ENCODE assay signal across 19 cellular contexts in the genomic region with DNA sequence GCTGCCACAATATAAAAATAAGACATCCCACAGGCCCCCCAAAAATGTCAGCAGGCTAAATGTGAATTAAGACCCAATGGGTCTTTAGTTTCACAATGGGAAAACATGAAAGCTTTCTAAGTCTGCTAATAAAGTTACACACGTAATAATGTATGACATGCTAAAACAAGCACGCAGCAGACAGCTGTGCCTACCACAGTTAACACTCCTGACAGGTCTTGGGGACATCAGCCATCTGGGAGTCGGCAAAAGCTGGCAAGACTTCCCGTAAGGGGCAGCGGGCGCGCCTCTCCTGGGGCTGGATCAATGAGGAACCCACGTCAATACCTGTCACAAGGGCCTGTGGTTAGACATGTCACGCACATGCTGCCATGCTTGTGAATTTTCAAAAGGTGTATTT. TPM values are rescaled to one million over a fixed set of nuclear protein-coding genes. Genes with fewer than 3 reads are reported as not detected.
DNase-seq lines count a peak whose midpoint lies in the region; ATAC-seq and TF ChIP-seq lines count a peak whose summit lies in the region.
"Had no signal": no experiment of that assay in that cellular context is flagged by ENCODE, and none has a peak within 500 bp of the region (broad histone marks: within the 10 kb centered on the region; RNA-seq: fewer than 3 reads in every experiment).

No MANE protein-coding gene starts in this region.

- H3K4me3 ChIP-seq in breast epithelium (no peak overlapping the region), coronary artery (no peak overlapping the region), neutrophil (ENCODE audit: low read depth in 1 of 2, low read length in 1 of 2) (peak overlapping the region in 1 of 2 experiments; percentile 18), upper lobe of left lung (no peak overlapping the region)
- H3K4me3 ChIP-seq: ovary had no signal

- no peak for ATAC-seq in upper lobe of left lung (ENCODE audit: low FRiP score in 2 of 2)
- no peak for ATAC-seq in GM18868 (IDR thresholded peaks at IDR 0.05; ENCODE audit: unreplicated experiment)
- ATAC-seq: PC-3 had no signal

- TF ChIP-seq POLR2A in breast epithelium (IDR thresholded peaks at IDR 0.05) (no peak), upper lobe of left lung (IDR thresholded peaks at IDR 0.05) (no peak)

- H3K9me3 ChIP-seq in breast epithelium: no peaks in the 10 kb centered on the region
- no peaks in the 10 kb centered on the region for H3K9me3 ChIP-seq in neutrophil
- H3K9me3 ChIP-seq in upper lobe of left lung: no peaks in the 10 kb centered on the region
- H3K9me3 ChIP-seq: ovary, SK-N-SH had no signal

- DNase-seq in breast epithelium (ENCODE audit: low spot score in 2 of 2): no peak
- DNase-seq in MCF 10A (ENCODE audit: unreplicated experiment): no peak
- no peak for DNase-seq in coronary artery (ENCODE audit: low spot score)
- peak in 1 of 2 donors; percentile 47 for DNase-seq in upper lobe of left lung
- DNase-seq in GF-D8 (lab: John Stamatoyannopoulos, UW): no peak
- no peak for DNase-seq in A172 (ENCODE audit: low spot score)
- DNase-seq: ACHN; activated CD4-positive, alpha-beta T cell treated with anti-CD3 and anti-CD28 coated beads for 1 hour; DND-41; H9; mesenchymal stem cell; NCI-H1092 treated with DMSO at 0.1 percent for 48 hours; ovary; PC-3; SK-N-SH; T1000 had no signal

- peak overlapping the region; percentile 40 to 59 for H3K27ac ChIP-seq in breast epithelium
- H3K27ac ChIP-seq in coronary artery: peak overlapping the region; percentile 85 to 92
- peak overlapping the region; percentile 97 for H3K27ac ChIP-seq in neutrophil
- peak overlapping the region; percentile 55 to 85 (median 68) for H3K27ac ChIP-seq in upper lobe of left lung
- H3K27ac ChIP-seq: ovary had no signal

- no peak for TF ChIP-seq EP300 in upper lobe of left lung (IDR thresholded peaks at IDR 0.05)

- H3K4me1 ChIP-seq in breast epithelium: peaks cover 7 to 18% of the 10 kb centered on the region in 2 donors
- peaks cover 100% of the 10 kb centered on the region in 2 experiments for H3K4me1 ChIP-seq in neutrophil (ENCODE audit: control insufficient read depth in 1 of 2, insufficient read depth in 1 of 2, low read depth in 1 of 2, low read length in 1 of 2)
- peaks cover 34 to 67% (median 37%) of the 10 kb centered on the region in 4 donors for H3K4me1 ChIP-seq in upper lobe of left lung

- H3K36me3 ChIP-seq in breast epithelium (no peaks in the 10 kb centered on the region), neutrophil (no peaks in the 10 kb centered on the region), upper lobe of left lung (no peaks in the 10 kb centered on the region)
- H3K36me3 ChIP-seq: ovary had no signal

- peaks cover 30% of the 10 kb centered on the region for H3K4me1 Mint-ChIP-seq in MCF 10A (ENCODE audit: insufficient read depth, unreplicated experiment)

- no peak overlapping the region for H3K27ac Mint-ChIP-seq in MCF 10A (ENCODE audit: low read depth, unreplicated experiment)
- H3K27ac Mint-ChIP-seq: CD8-positive, alpha-beta memory T cell had no signal

- H3K27me3 ChIP-seq in breast epithelium (no peaks in the 10 kb centered on the region), neutrophil (no peaks in the 10 kb centered on the region), upper lobe of left lung (no peaks in the 10 kb centered on the region)
- H3K27me3 ChIP-seq: ovary had no signal

- no peak overlapping the region for H3K4me3 Mint-ChIP-seq in MCF 10A (ENCODE audit: unreplicated experiment)
- H3K4me3 Mint-ChIP-seq: CD8-positive, alpha-beta memory T cell; H9 had no signal

- CTCF ChIA-PET in MCF 10A (lab: Yijun Ruan, JAX): interaction anchor here (0.9 to 1.4 kb wide), 3 partner anchors 23 to 68 kb away, joined by 3 read pairs; no protein-coding TSS in a partner anchor

- peaks cover 17% of the 10 kb centered on the region for H3K36me3 Mint-ChIP-seq in MCF 10A (ENCODE audit: insufficient read depth, unreplicated experiment)
- H3K36me3 Mint-ChIP-seq: CD8-positive, alpha-beta memory T cell had no signal

- no TSS peak for BruUV-seq in MCF 10A (replicated peaks; lab: Mats Ljungman, UMichigan)

- no peaks in the 10 kb centered on the region for H3K27me3 Mint-ChIP-seq in MCF 10A (ENCODE audit: insufficient read depth, unreplicated experiment)

- WGBS in upper lobe of left lung, 2 donors: 77 to 89% methylated on average over 9 of the region's 9 CpGs

- H3K9me3 Mint-ChIP-seq in MCF 10A (ENCODE audit: unreplicated experiment): no peaks in the 10 kb centered on the region
- H3K9me3 Mint-ChIP-seq: CD8-positive, alpha-beta memory T cell; H9 had no signal

- no peak for TF ChIP-seq CTCF in breast epithelium (IDR thresholded peaks at IDR 0.05)
- no peak for TF ChIP-seq CTCF in MCF 10A (IDR thresholded peaks at IDR 0.05; ENCODE audit: unreplicated experiment)
- no peak for TF ChIP-seq CTCF in coronary artery (IDR thresholded peaks at IDR 0.05)
- no peak for TF ChIP-seq CTCF in neutrophil (IDR thresholded peaks at IDR 0.05)
- TF ChIP-seq CTCF in upper lobe of left lung (IDR thresholded peaks at IDR 0.05): no peak

- intact Hi-C loops in breast epithelium (cut with DNase I; ENCODE audit: low total_unique reads): no loop called here
- intact Hi-C loops in MCF 10A (cut with micrococcal nuclease): no loop called here

- POLR2A ChIA-PET in MCF 10A (lab: Yijun Ruan, JAX): no interaction called here

RNA-seq across cellular contexts. Expression of gene ACTN1, which starts 45.1 kb away (rescaled TPM):
- total RNA-seq in breast epithelium (100 to 1,000 TPM in 2 of 3 donors, 10 to 100 TPM in 1; 75.0 to 295 (median 290) TPM), MCF 10A (2022) (239 and 312 TPM in 2 replicates), upper lobe of left lung (100 to 1,000 TPM; 117 to 195 (median 157) TPM)
- total RNA-seq in A172 (2014; rRNA removed; shearing (Covaris generic)): 146 and 148 TPM in 2 replicates
